Comparison of ENCODE assay signal across 22 cellular contexts in the genomic region with DNA sequence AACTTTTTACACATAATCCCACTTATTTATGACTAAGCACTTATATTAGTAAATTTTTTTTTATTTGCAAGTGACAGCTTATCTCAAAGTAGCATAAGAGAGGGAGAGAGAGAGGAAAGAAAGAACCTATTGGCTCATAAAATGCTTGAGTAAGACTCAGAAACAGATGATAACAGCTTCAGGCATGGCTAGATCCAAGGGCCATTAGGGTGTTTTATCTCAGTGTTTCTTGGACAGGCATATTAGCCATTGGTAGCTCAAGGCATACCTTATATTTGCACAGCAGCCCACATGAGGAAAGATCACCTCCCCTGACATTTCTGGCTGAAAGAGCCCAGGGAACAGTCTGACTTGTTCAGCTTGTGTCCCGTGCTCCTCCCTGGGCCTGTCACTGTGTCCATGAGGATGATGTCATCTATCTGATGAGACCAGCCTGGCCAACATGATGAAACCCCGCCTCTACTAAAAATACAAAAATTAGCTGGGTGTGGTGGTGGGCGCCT.
DNase-seq lines count a peak whose midpoint lies in the region; ATAC-seq and TF ChIP-seq lines count a peak whose summit lies in the region.
"Had no signal": no experiment of that assay in that cellular context is flagged by ENCODE, and none has a peak within 500 bp of the region (broad histone marks: within the 10 kb centered on the region; RNA-seq: fewer than 3 reads in every experiment).

No MANE protein-coding gene starts in this region.

- no peaks in the 10 kb centered on the region for H3K9me3 Mint-ChIP-seq in neural progenitor cell
- H3K9me3 Mint-ChIP-seq: activated naive CD4-positive, alpha-beta T cell treated with anti-CD3 and anti-CD28 coated beads, Interleukin-2, amount 10 ng/mL, durations not matched to agents 7 days and 5 days; IgD-negative memory B cell had no signal

- H3K36me3 Mint-ChIP-seq in neural progenitor cell: no peaks in the 10 kb centered on the region
- H3K36me3 Mint-ChIP-seq: activated naive CD4-positive, alpha-beta T cell treated with anti-CD3 and anti-CD28 coated beads, Interleukin-2, amount 10 ng/mL, durations not matched to agents 7 days and 5 days; IgD-negative memory B cell had no signal

- TF ChIP-seq CTCF in breast epithelium (IDR thresholded peaks at IDR 0.05) (no peak), mammary epithelial cell (conservative IDR thresholded peaks at IDR 0.05 in 1 of 2, IDR thresholded peaks at IDR 0.05 in 1 of 2; ENCODE audit: extremely low read depth in 1 of 2, insufficient read depth in 1 of 2, low read depth in 1 of 2, low read length in 2 of 2) (no peak), gastrocnemius medialis (IDR thresholded peaks at IDR 0.05 in 4 of 5, conservative IDR thresholded peaks at IDR 0.05 in 1 of 5) (no peak), neural progenitor cell (IDR thresholded peaks at IDR 0.05) (no peak)

- H3K27me3 Mint-ChIP-seq in neural progenitor cell (ENCODE audit: insufficient read depth, low read depth): peaks cover 18% of the 10 kb centered on the region
- H3K27me3 Mint-ChIP-seq: activated naive CD4-positive, alpha-beta T cell treated with anti-CD3 and anti-CD28 coated beads, Interleukin-2, amount 10 ng/mL, durations not matched to agents 7 days and 5 days; T-helper 17 cell had no signal

- ATAC-seq in left ventricle myocardium superior (peak; percentile 39), gastrocnemius medialis (no peak)
- ATAC-seq: HCT116, T-helper 17 cell had no signal

- no peaks in the 10 kb centered on the region for H3K9me3 ChIP-seq in breast epithelium
- H3K9me3 ChIP-seq in mammary epithelial cell (replicated peaks; ENCODE audit: insufficient read depth, low read length): no peaks in the 10 kb centered on the region
- no peaks in the 10 kb centered on the region for H3K9me3 ChIP-seq in gastrocnemius medialis
- H3K9me3 ChIP-seq in neural progenitor cell (ENCODE audit: low read depth): no peaks in the 10 kb centered on the region

- CTCF ChIA-PET in mammary epithelial cell (lab: Charles Lee; ENCODE audit: low non-redundant PET): no interaction called here

- no peaks in the 10 kb centered on the region for H3F3A ChIP-seq in neural progenitor cell (ENCODE audit: low read depth)

- no TSS peak for BruUV-seq in mammary epithelial cell (replicated peaks; lab: Mats Ljungman, UMichigan)

- H3K9ac ChIP-seq in mammary epithelial cell (ENCODE audit: insufficient read depth, low read length) (no peak overlapping the region), neural progenitor cell (no peak overlapping the region)

- H3K27me3 ChIP-seq in breast epithelium: no peaks in the 10 kb centered on the region
- no peaks in the 10 kb centered on the region for H3K27me3 ChIP-seq in mammary epithelial cell (ENCODE audit: insufficient read depth, low read length)
- H3K27me3 ChIP-seq in gastrocnemius medialis: no peaks in the 10 kb centered on the region
- no peaks in the 10 kb centered on the region for H3K27me3 ChIP-seq in neural progenitor cell

- H3K27ac Mint-ChIP-seq in neural progenitor cell: no peak overlapping the region
- H3K27ac Mint-ChIP-seq: activated naive CD4-positive, alpha-beta T cell treated with anti-CD3 and anti-CD28 coated beads, Interleukin-2, amount 10 ng/mL, durations not matched to agents 7 days and 5 days; IgD-negative memory B cell; T-helper 17 cell had no signal

- in situ Hi-C loops in mammary epithelial cell (cut with MboI; ENCODE audit: low sequenced_read_pairs in 2 of 2): no loop called here
- in situ Hi-C loops in gastrocnemius medialis (cut with MboI; ENCODE audit: low sequenced_read_pairs in 4 of 4): no loop called here

- peaks cover 26% of the 10 kb centered on the region for H3K4me1 Mint-ChIP-seq in neural progenitor cell
- H3K4me1 Mint-ChIP-seq: IgD-negative memory B cell, T-helper 17 cell had no signal

- DNase-seq in breast epithelium (ENCODE audit: low spot score in 2 of 2) (no peak), mammary epithelial cell (no peak), left ventricle myocardium superior (no peak), gastrocnemius medialis (peak in 1 of 2 donors; percentile 38), neural progenitor cell (ENCODE audit: low spot score) (no peak), KG1 (lab: John Stamatoyannopoulos, UW) (no peak), NCI-H524 treated with DMSO at 0.1 percent for 48 hours (lab: John Stamatoyannopoulos, UW) (no peak), ureter (ENCODE audit: low spot score) (no peak)
- DNase-seq: activated CD4-positive, CD25-positive, alpha-beta regulatory T cell treated with anti-CD3 and anti-CD28 coated beads, Interleukin-2, amount 50 U/mL, for 72 hours; activated CD8-positive, alpha-beta memory T cell treated with anti-CD3 and anti-CD28 coated beads, Interleukin-2, amount 50 U/mL, for 48 hours; activated naive CD4-positive, alpha-beta T cell treated with anti-CD3 and anti-CD28 coated beads, Interleukin-2, amount 10 ng/mL, durations not matched to agents 7 days and 5 days; DND-41; kidney; NCI-H1092; NK-92 treated with Interleukin-12 subunit alpha and Interleukin-12 subunit beta, amount 100 ng/mL, for 24 hours; SHP77 treated with DMSO at 0.1 percent for 48 hours; stimulated activated CD4-positive, alpha-beta T cell treated with anti-CD3 and anti-CD28 coated beads, Interleukin-1b, Interleukin-23, amount 100 ng/mL, for 48 hours; T-helper 17 cell had no signal

- intact Hi-C loops in breast epithelium (cut with DNase I; ENCODE audit: low total_unique reads) (no loop called here), mammary epithelial cell (cut with micrococcal nuclease) (no loop called here), left ventricle myocardium superior (cut with micrococcal nuclease) (no loop called here), gastrocnemius medialis (cut with DNase I; ENCODE audit: low total_unique reads) (no loop called here)

- H4K20me1 ChIP-seq in mammary epithelial cell (ENCODE audit: insufficient read depth, low read length) (no peaks in the 10 kb centered on the region), neural progenitor cell (ENCODE audit: low read depth) (no peaks in the 10 kb centered on the region)

- no peak overlapping the region for H3K4me3 Mint-ChIP-seq in neural progenitor cell
- H3K4me3 Mint-ChIP-seq: activated naive CD4-positive, alpha-beta T cell treated with anti-CD3 and anti-CD28 coated beads, Interleukin-2, amount 10 ng/mL, durations not matched to agents 7 days and 5 days; CD14-positive monocyte; IgD-negative memory B cell; T-helper 17 cell had no signal

- peak overlapping the region; percentile 45 to 71 for H3K27ac ChIP-seq in breast epithelium
- no peak overlapping the region for H3K27ac ChIP-seq in mammary epithelial cell (ENCODE audit: insufficient read depth, low read depth, low read length)
- H3K27ac ChIP-seq in gastrocnemius medialis: peak overlapping the region; percentile 1 to 33 (median 8)
- H3K27ac ChIP-seq in neural progenitor cell: no peak overlapping the region
- H3K27ac ChIP-seq: 22Rv1 had no signal

- H2AFZ ChIP-seq in mammary epithelial cell (ENCODE audit: low read depth, low read length): no peak overlapping the region
- H2AFZ ChIP-seq in neural progenitor cell (replicated peaks): no peak overlapping the region

- H3K4me1 ChIP-seq in breast epithelium: peaks cover 2 to 5% of the 10 kb centered on the region in 2 donors
- no peaks in the 10 kb centered on the region for H3K4me1 ChIP-seq in mammary epithelial cell (ENCODE audit: insufficient read depth, low read length)
- peaks cover 29 to 35% of the 10 kb centered on the region in 2 donors for H3K4me1 ChIP-seq in gastrocnemius medialis
- H3K4me1 ChIP-seq in neural progenitor cell: peaks cover 7% of the 10 kb centered on the region

- no peak overlapping the region for H3K4me2 ChIP-seq in mammary epithelial cell (ENCODE audit: insufficient read depth, low read depth, low read length)
- no peak overlapping the region for H3K4me2 ChIP-seq in neural progenitor cell

- WGBS in mammary epithelial cell (ENCODE audit: low coverage, missing lambda C conversion rate): 93% methylated on average over 3 of the region's 3 CpGs

- no peak for TF ChIP-seq POLR2A in breast epithelium (IDR thresholded peaks at IDR 0.05)
- no peak for TF ChIP-seq POLR2A in gastrocnemius medialis (IDR thresholded peaks at IDR 0.05)

- H3K4me3 ChIP-seq in breast epithelium (no peak overlapping the region), mammary epithelial cell (replicated peaks in 1 of 3; ENCODE audit: insufficient read depth in 1 of 3, low read depth in 2 of 3, low read length in 3 of 3) (no peak overlapping the region), gastrocnemius medialis (no peak overlapping the region), neural progenitor cell (no peak overlapping the region)

- H3K36me3 ChIP-seq in breast epithelium (no peaks in the 10 kb centered on the region), mammary epithelial cell (ENCODE audit: insufficient read depth, low read length) (no peaks in the 10 kb centered on the region), gastrocnemius medialis (no peaks in the 10 kb centered on the region), neural progenitor cell (no peaks in the 10 kb centered on the region)

- H3K79me2 ChIP-seq in mammary epithelial cell (ENCODE audit: insufficient read depth, low read length): no peaks in the 10 kb centered on the region
- no peaks in the 10 kb centered on the region for H3K79me2 ChIP-seq in neural progenitor cell (ENCODE audit: low read depth)

- dilution Hi-C loops in mammary epithelial cell (cut with HindIII; ENCODE audit: low sequenced_read_pairs): no loop called here

Comparison
In these comparisons a context has a peak if more than half of its experiments do, and no peak if none do; other contexts are left out.
1. H3K27ac ChIP-seq: peak in breast epithelium (2 of 2) and gastrocnemius medialis (4 of 4); none in mammary epithelial cell (single experiment) and neural progenitor cell (single experiment).